39 cellular contexts compared by ENCODE assay signal in genomic region chr5:132029609-132030008, GRCh38. TPM values are rescaled to one million over a fixed set of nuclear protein-coding genes. Genes with fewer than 3 reads are reported as not detected.
"Had no signal": no experiment of that assay in that cellular context is flagged by ENCODE, and none has a peak within 500 bp of the region (broad histone marks: within the 10 kb centered on the region; RNA-seq: fewer than 3 reads in every experiment).

No MANE protein-coding gene starts in this region.

- H3K9me3 ChIP-seq: body of pancreas had no signal

- H3K27me3 ChIP-seq: brain microvascular endothelial cell had no signal

- H3K36me3 ChIP-seq: brain microvascular endothelial cell had no signal

- H3K27me3 Mint-ChIP-seq: activated CD8-positive, alpha-beta T cell treated with anti-CD3 and anti-CD28 coated beads for 36 hours; activated naive CD8-positive, alpha-beta T cell; activated T-helper 17 cell treated with anti-CD3 and anti-CD28 coated beads, Interleukin-2, amount 50 U/mL, for 72 hours had no signal

- FAIRE-seq: astrocyte, TTC549 had no signal

- H3K4me1 Mint-ChIP-seq: activated B cell treated with CpG ODN at 0.5 μM for 24 hours had no signal

- ATAC-seq: activated CD8-positive, alpha-beta T cell treated with anti-CD3 and anti-CD28 coated beads for 36 hours; activated naive CD8-positive, alpha-beta T cell treated with anti-CD3 and anti-CD28 coated beads, Interleukin-2, amount 50 U/mL, for 24 hours; activated T-helper 17 cell treated with anti-CD3 and anti-CD28 coated beads, Interleukin-2, amount 50 U/mL, for 72 hours; body of pancreas had no signal

- H3K4me3 Mint-ChIP-seq: activated B cell treated with CpG ODN at 0.5 μM for 24 hours; activated CD4-positive, alpha-beta memory T cell treated with anti-CD3 and anti-CD28 coated beads for 36 hours; activated CD4-positive, alpha-beta T cell treated with anti-CD3 and anti-CD28 coated beads, Interleukin-2, amount 10 ng/mL, durations not matched to agents 24 days and 14 days; activated CD8-positive, alpha-beta T cell treated with anti-CD3 and anti-CD28 coated beads for 36 hours; activated naive CD4-positive, alpha-beta T cell treated with anti-CD3 and anti-CD28 coated beads for 36 hours; activated naive CD4-positive, alpha-beta T cell treated with anti-CD3 and anti-CD28 coated beads, Interleukin-2, amount 50 U/mL, for 24 hours; activated naive CD8-positive, alpha-beta T cell; activated naive CD8-positive, alpha-beta T cell treated with anti-CD3 and anti-CD28 coated beads, Interleukin-2, amount 10 ng/mL, durations not matched to agents 7 days and 5 days; activated naive CD8-positive, alpha-beta T cell treated with anti-CD3 and anti-CD28 coated beads, Interleukin-2, amount 50 U/mL, for 24 hours; activated T-helper 1 cell treated with anti-CD3 and anti-CD28 coated beads, Interleukin-12 subunit alpha, Interleukin-12 subunit beta, Interleukin-2, Interleukin-4 antibody, amounts not matched to agents 30 ng/mL and 10 ng/mL and 1 ng/mL, durations not matched to agents 14 hours and 24 hours and 36 hours; activated T-helper 17 cell treated with anti-CD3 and anti-CD28 coated beads, Interleukin-2, amount 50 U/mL, for 72 hours; T-helper 1 cell treated with Interleukin-12 subunit alpha and Interleukin-12 subunit beta and Interleukin-4 antibody, amounts not matched to agents 30 μg/mL and 1 μg/mL, for 36 hours; T-helper 2 cell treated with Interferon-gamma antibody and Interleukin-4, amounts not matched to agents 5 μg/mL and 100 μg/mL, for 36 hours had no signal

- H3K4me1 ChIP-seq: body of pancreas, breast epithelium had no signal

- DNase-seq: activated B cell treated with CpG ODN at 0.5 μM for 24 hours; activated CD4-positive, alpha-beta memory T cell treated with anti-CD3 and anti-CD28 coated beads for 36 hours; activated CD4-positive, alpha-beta T cell treated with anti-CD3 and anti-CD28 coated beads for 4 hours; activated CD4-positive, alpha-beta T cell treated with anti-CD3 and anti-CD28 coated beads, Interleukin-2, amount 10 ng/mL, durations not matched to agents 24 days and 14 days; activated CD4-positive, alpha-beta T cell treated with anti-CD3 and anti-CD28 coated beads, Interleukin-2, amount 50 U/mL, for 1 hour; activated CD4-positive, alpha-beta T cell treated with anti-CD3 and anti-CD28 coated beads, Interleukin-2, amount 50 U/mL, for 4 hours; activated CD4-positive, CD25-positive, alpha-beta regulatory T cell treated with anti-CD3 and anti-CD28 coated beads, Interleukin-2, amount 50 U/mL, for 72 hours; activated CD8-positive, alpha-beta memory T cell treated with anti-CD3 and anti-CD28 coated beads, Interleukin-2, amount 50 U/mL, for 4 hours; activated CD8-positive, alpha-beta T cell treated with anti-CD3 and anti-CD28 coated beads for 36 hours; activated effector memory CD4-positive, alpha-beta T cell treated with anti-CD3 and anti-CD28 coated beads, Interleukin-2, amount 50 U/mL, for 16 hours; activated gamma-delta T cell treated with Interleukin-2 at 50 U/mL for 16 hours; activated naive CD4-positive, alpha-beta T cell; activated naive CD4-positive, alpha-beta T cell treated with anti-CD3 and anti-CD28 coated beads for 36 hours; activated naive CD8-positive, alpha-beta T cell treated with anti-CD3 and anti-CD28 coated beads, Interleukin-2, amount 10 ng/mL, durations not matched to agents 7 days and 5 days; activated naive CD8-positive, alpha-beta T cell treated with anti-CD3 and anti-CD28 coated beads, Interleukin-2, amount 50 U/mL, for 24 hours; activated T-cell treated with anti-CD3 and anti-CD28 coated beads for 4 hours; activated T-cell treated with anti-CD3 and anti-CD28 coated beads, Interleukin-2, amount 50 U/mL, for 1 hour; activated T-cell treated with anti-CD3 and anti-CD28 coated beads, Interleukin-2, amount 50 U/mL, for 48 hours; body of pancreas; brain microvascular endothelial cell; central memory CD4-positive, alpha-beta T cell; cerebellar nuclear complex; T-helper 1 cell; T-helper 2 cell; T-helper 9 cell had no signal

- H3K27ac Mint-ChIP-seq: activated B cell treated with CpG ODN at 0.5 μM for 24 hours; activated CD4-positive, alpha-beta memory T cell treated with anti-CD3 and anti-CD28 coated beads for 36 hours; activated CD4-positive, alpha-beta T cell treated with anti-CD3 and anti-CD28 coated beads, Interleukin-2, amount 10 ng/mL, durations not matched to agents 24 days and 14 days; activated CD8-positive, alpha-beta T cell treated with anti-CD3 and anti-CD28 coated beads for 36 hours; activated naive CD4-positive, alpha-beta T cell treated with anti-CD3 and anti-CD28 coated beads for 36 hours; activated naive CD4-positive, alpha-beta T cell treated with anti-CD3 and anti-CD28 coated beads, Interleukin-2, amount 50 U/mL, for 24 hours; activated naive CD8-positive, alpha-beta T cell; activated naive CD8-positive, alpha-beta T cell treated with anti-CD3 and anti-CD28 coated beads, Interleukin-2, amount 10 ng/mL, durations not matched to agents 7 days and 5 days; activated naive CD8-positive, alpha-beta T cell treated with anti-CD3 and anti-CD28 coated beads, Interleukin-2, amount 50 U/mL, for 24 hours; activated T-helper 1 cell treated with anti-CD3 and anti-CD28 coated beads, Interleukin-12 subunit alpha, Interleukin-12 subunit beta, Interleukin-2, Interleukin-4 antibody, amounts not matched to agents 30 ng/mL and 10 ng/mL and 1 ng/mL, durations not matched to agents 14 hours and 24 hours and 36 hours; activated T-helper 17 cell treated with anti-CD3 and anti-CD28 coated beads, Interleukin-2, amount 50 U/mL, for 72 hours; T-helper 1 cell treated with Interleukin-12 subunit alpha and Interleukin-12 subunit beta and Interleukin-4 antibody, amounts not matched to agents 30 μg/mL and 1 μg/mL, for 36 hours; T-helper 2 cell treated with Interferon-gamma antibody and Interleukin-4, amounts not matched to agents 5 μg/mL and 100 μg/mL, for 36 hours had no signal

- H3K4me3 ChIP-seq: body of pancreas, breast epithelium had no signal

- H3K27ac ChIP-seq: body of pancreas, brain microvascular endothelial cell, breast epithelium, VCaP had no signal

RNA-seq across cellular contexts. Expression of gene ACSL6, which starts 18.2 kb away (rescaled TPM):
- total RNA-seq: chondrocyte had no signal

RNA-seq across cellular contexts. Expression of gene IL3, which starts 30.8 kb away (rescaled TPM):
- total RNA-seq: activated B cell treated with CpG ODN at 0.5 μM for 24 hours; activated naive CD4-positive, alpha-beta T cell treated with anti-CD3 and anti-CD28 coated beads for 36 hours; activated naive CD8-positive, alpha-beta T cell treated with anti-CD3 and anti-CD28 coated beads, Interleukin-2, amount 10 ng/mL, durations not matched to agents 7 days and 5 days; aorta; astrocyte; body of pancreas; breast epithelium; cardiac septum; chondrocyte had no signal
- polyA plus RNA-seq: adipose tissue, aorta had no signal

RNA-seq across cellular contexts. Expression of gene CSF2, which starts 44.0 kb away (rescaled TPM):
- total RNA-seq: activated B cell treated with CpG ODN at 0.5 μM for 24 hours, astrocyte, body of pancreas, breast epithelium, cardiac septum, chondrocyte had no signal
- polyA plus RNA-seq: aorta had no signal
